ENCODE assay signal across 1 cellular context in genomic region chr10:12396567-12396966, GRCh38.
TF ChIP-seq lines count a peak whose summit lies in the region.

No MANE protein-coding gene starts in this region.

TF ChIP-seq in H1, 55 proteins besides CTCF, POLR2A, EP300 and RAD21:
- TF ChIP-seq CHD7 (IDR thresholded peaks at IDR 0.05; ENCODE audit: insufficient replicate concordance, low read length) (no peak), MAX (IDR thresholded peaks at IDR 0.05) (no peak), POLR2AphosphoS5 (IDR thresholded peaks at IDR 0.05; ENCODE audit: low read depth, low read length) (no peak), POU5F1 (IDR thresholded peaks at IDR 0.05; ENCODE audit: low read depth, low read length) (no peak), TBP (IDR thresholded peaks at IDR 0.05; ENCODE audit: low read depth, low read length) (no peak)
TF ChIP-seq in H1: peak in this region for 0.
